In genomic region chr9:19389539-19389938, GRCh38 we compare ENCODE assay signal across 3 cellular contexts. TPM values are rescaled to one million over a fixed set of nuclear protein-coding genes. Genes with fewer than 3 reads are reported as not detected.
DNase-seq lines count a peak whose midpoint lies in the region; ATAC-seq, FAIRE-seq and TF ChIP-seq lines count a peak whose summit lies in the region.
"Not testable (repeated sequence)": the region's sequence is repeated elsewhere in the genome, so short reads cannot be mapped to it uniquely, and the experiment has no call there.

No MANE protein-coding gene starts in this region.

- not testable (repeated sequence) for FAIRE-seq in K562 (lab: Jason Lieb, UNC)

- 50% methylated on average over 4 of the region's 4 CpGs for WGBS in K562 (ENCODE audit: insufficient coverage, low coverage, missing lambda C conversion rate)

- BruUV-seq in K562 (replicated peaks; lab: Mats Ljungman, UMichigan): not testable (repeated sequence)

- CTCF ChIA-PET in HEK293 (lab: Yijun Ruan, JAX); K562 (lab: Yijun Ruan, JAX; ENCODE audit: low intra/inter-chr PET ratio): not testable (repeated sequence)

- H3K4me3 ChIP-seq in HEK293 (ENCODE audit: low read depth, low read length); K562: not testable (repeated sequence)

- not testable (repeated sequence) for H3K4me1 ChIP-seq in HEK293 (ENCODE audit: control insufficient read depth, insufficient read depth, low read length); K562 (replicated peaks in 1 of 2; ENCODE audit: control insufficient read depth in 2 of 2, insufficient read depth in 2 of 2, low read length in 2 of 2)

- not testable (repeated sequence) for DNase-seq in K562 (ENCODE audit: extremely low read depth in 1 of 4, low spot score in 3 of 4)

- not testable (repeated sequence) for H3K27me3 ChIP-seq in K562 (ENCODE audit: control insufficient read depth in 2 of 2, insufficient read depth in 2 of 2, low read length in 2 of 2)

- intact Hi-C loops in K562 (cut with micrococcal nuclease): loop anchor here (10.0 kb wide), 1 partner anchor 195 kb away; no protein-coding TSS in a partner anchor

- in situ Hi-C loops in K562 (cut with MboI): not testable (repeated sequence)

- not testable (repeated sequence) for TF ChIP-seq CTCF in 22Rv1 (IDR thresholded peaks at IDR 0.05); HEK293 (tag by site-specific recombination; IDR thresholded peaks at IDR 0.05); K562 (IDR thresholded peaks at IDR 0.05 in 2 of 3, conservative IDR thresholded peaks at IDR 0.05 in 1 of 3; ENCODE audit: insufficient read depth in 2 of 3, low read depth in 1 of 3, low read length in 3 of 3)

- ATAC-seq in K562: not testable (repeated sequence)

- H3K9me1 ChIP-seq in K562 (ENCODE audit: control insufficient read depth, insufficient read depth, low read length): not testable (repeated sequence)

- H3K27ac ChIP-seq in 22Rv1: peak overlapping the region; percentile 39; the same call in 1 of the 2 replicates
- not testable (repeated sequence) for H3K27ac ChIP-seq in HEK293 (ENCODE audit: extremely low read depth, low read depth, low read length); K562 (ENCODE audit: extremely low read depth, low read depth, low read length)

- H3K79me2 ChIP-seq in K562 (ENCODE audit: control insufficient read depth, insufficient read depth, low read length): not testable (repeated sequence)

- not testable (repeated sequence) for TF ChIP-seq RAD21 in K562 (CRISPR knock-in tag; conservative IDR thresholded peaks at IDR 0.05 in 1 of 2, IDR thresholded peaks at IDR 0.05 in 1 of 2)

- H3K9me3 ChIP-seq in HEK293 (ENCODE audit: control insufficient read depth, insufficient read depth, low read depth, low read length); K562 (replicated peaks; ENCODE audit: control insufficient read depth, insufficient read depth, low read depth, low read length): not testable (repeated sequence)

- TF ChIP-seq POLR2A in K562 (conservative IDR thresholded peaks at IDR 0.05): not testable (repeated sequence)

- not testable (repeated sequence) for H3K9ac ChIP-seq in K562 (ENCODE audit: insufficient read depth in 1 of 2, low read depth in 2 of 2, low read length in 2 of 2)

- H4K20me1 ChIP-seq in K562 (replicated peaks; ENCODE audit: control insufficient read depth, insufficient read depth, low read length): not testable (repeated sequence)

- POLR2A ChIA-PET in HEK293 (lab: Yijun Ruan, JAX); K562 (lab: Yijun Ruan, JAX): not testable (repeated sequence)

- H2AFZ ChIP-seq in K562 (ENCODE audit: low read depth, low read length): not testable (repeated sequence)

- TF ChIP-seq EP300 in K562 (IDR thresholded peaks at IDR 0.05; ENCODE audit: low read length): not testable (repeated sequence)

- H3K36me3 ChIP-seq in HEK293 (ENCODE audit: control insufficient read depth in 2 of 2, insufficient read depth in 1 of 2, low read length in 2 of 2); K562 (ENCODE audit: control insufficient read depth, insufficient read depth, low read length): not testable (repeated sequence)

- not testable (repeated sequence) for H3K4me2 ChIP-seq in K562 (ENCODE audit: insufficient read depth, low read length)

TF ChIP-seq in HEK293, 187 proteins besides CTCF, POLR2A, EP300 and RAD21:
- TF ChIP-seq ZNF580 (tag by site-specific recombination; IDR thresholded peaks at IDR 0.05) (0 out of 2 replicates have a peak, but pooled peaks have one; percentile 23), ZNF146 (tag by site-specific recombination; IDR thresholded peaks at IDR 0.05) (peak; percentile 89)

TF ChIP-seq in K562, 482 proteins besides CTCF, POLR2A, EP300 and RAD21:
- TF ChIP-seq BCOR (IDR thresholded peaks at IDR 0.05) (0 out of 2 replicates have a peak, but pooled peaks have one; percentile 49), ZNF146 (CRISPR knock-in tag; IDR thresholded peaks at IDR 0.05; ENCODE audit: unreplicated experiment) (peak; percentile 78), KDM1A (IDR thresholded peaks at IDR 0.05) (0 out of 4 replicates have a peak, but pooled peaks of 1 of the 2 experiments have one; percentile 14)
TF ChIP-seq in K562: peak in this region for 3; not testable (repeated sequence) for 479.

RNA-seq across cellular contexts. Expression of gene RPS6, which starts 9.5 kb away (rescaled TPM):
- total RNA-seq in K562 (2011; cell fraction: chromatin; rRNA removed; ENCODE audit: low replicate concordance): 254 and 444 TPM in 2 replicates
- total RNA-seq in K562 (2011; cell fraction: nucleolus; rRNA removed): 264 and 294 TPM in 2 replicates
- total RNA-seq in K562 (2011; cell fraction: nucleoplasm; rRNA removed): 425 and 658 TPM in 2 replicates
- total RNA-seq in K562 (2014; rRNA removed): 1,560 and 1,759 TPM in 2 replicates
- total RNA-seq in K562 (2014; rRNA removed; fragmentation: Illumina TruSeq; extraction: Trizol): 1,875 and 2,117 TPM in 2 replicates
- total RNA-seq in K562 (2015; rRNA removed; fragmentation: Illumina TruSeq; extraction: Trizol): 1,547 and 1,618 TPM in 2 replicates
- 1,828 and 2,031 TPM in 2 replicates for total RNA-seq in K562 (2021)
- polyA plus RNA-seq in K562 (2011; rRNA removed): 2,026 and 2,185 TPM in 2 replicates
- 623 and 1,163 TPM in 2 replicates for polyA plus RNA-seq in K562 (2011; cell fraction: cytosol; rRNA removed)
- polyA plus RNA-seq in K562 (2011; cell fraction: nucleus; rRNA removed): 414 and 753 TPM in 2 replicates
- 1,569 and 2,256 TPM in 2 replicates for polyA plus RNA-seq in K562 (2012)
- 1,696 and 2,068 TPM in 2 replicates for polyA plus RNA-seq in K562 (2014; fragmentation: Illumina TruSeq; extraction: Trizol)
- 1,000 to 10,000 TPM; 2,704 to 2,780 TPM for polyA plus RNA-seq in K562 (2014; fragmentation: Nextera tagmentation; extraction: Ambion mirVana)
- polyA plus RNA-seq in K562 (2014; rRNA removed): 1,891 and 2,172 TPM in 2 replicates
- 1,346 and 1,378 TPM in 2 replicates for polyA minus RNA-seq in K562 (2011; rRNA and poly(A)+ RNA removed)
- polyA minus RNA-seq in K562 (2011; cell fraction: cytosol; rRNA and poly(A)+ RNA removed): 320 and 414 TPM in 2 replicates
- polyA minus RNA-seq in K562 (2011; cell fraction: nucleus; rRNA and poly(A)+ RNA removed): 194 and 348 TPM in 2 replicates

RNA-seq across cellular contexts. Expression of gene ACER2, which starts 19.3 kb away (rescaled TPM):
- 7.6 and 8.6 TPM in 2 replicates for total RNA-seq in K562 (2011; cell fraction: chromatin; rRNA removed; ENCODE audit: low replicate concordance)
- total RNA-seq in K562 (2011; cell fraction: nucleolus; rRNA removed): 8.7 and 9.3 TPM in 2 replicates
- total RNA-seq in K562 (2011; cell fraction: nucleoplasm; rRNA removed): 10.0 and 10.5 TPM in 2 replicates
- total RNA-seq in K562 (2014; rRNA removed) (1.7 and 2.4 TPM in 2 replicates), K562 (2014; rRNA removed; fragmentation: Illumina TruSeq; extraction: Trizol) (3.5 and 3.7 TPM in 2 replicates), K562 (2015; rRNA removed; fragmentation: Illumina TruSeq; extraction: Trizol) (3.5 and 3.7 TPM in 2 replicates), K562 (2021) (3.4 TPM in 2 replicates)
- polyA plus RNA-seq in K562 (2011; rRNA removed) (4.6 and 4.8 TPM in 2 replicates), K562 (2014; fragmentation: Illumina TruSeq; extraction: Trizol) (3.0 TPM in 2 replicates), K562 (2014; fragmentation: Nextera tagmentation; extraction: Ambion mirVana) (under 1 TPM; 0.17 to 0.23 TPM), K562 (2014; rRNA removed) (2.1 and 3.4 TPM in 2 replicates)
- polyA plus RNA-seq in K562 (2011; cell fraction: cytosol; rRNA removed): 3.8 and 4.4 TPM in 2 replicates
- 2.2 and 2.6 TPM in 2 replicates for polyA plus RNA-seq in K562 (2011; cell fraction: nucleus; rRNA removed)
- 1.9 and 2.3 TPM in 2 replicates for polyA plus RNA-seq in K562 (2012)
- polyA minus RNA-seq in K562 (2011; rRNA and poly(A)+ RNA removed): 11.8 and 12.1 TPM in 2 replicates
- 2.3 and 6.5 TPM in 2 replicates for polyA minus RNA-seq in K562 (2011; cell fraction: cytosol; rRNA and poly(A)+ RNA removed)
- polyA minus RNA-seq in K562 (2011; cell fraction: nucleus; rRNA and poly(A)+ RNA removed): 1.8 and 2.8 TPM in 2 replicates
